1 cellular context compared by ENCODE assay signal in genomic region chr11:61816736-61817455, GRCh38.
TF ChIP-seq lines count a peak whose summit lies in the region.

TSS of gene FADS1 (minus strand) at chr11:61817003. CDS start at chr11:61816929, 74 bp downstream.

TF ChIP-seq in K562, 482 proteins besides CTCF, POLR2A, EP300 and RAD21 (continued from another document and continues in another):
- TF ChIP-seq RREB1 (CRISPR knock-in tag; IDR thresholded peaks at IDR 0.05) (peak; percentile 85; the same call in 1 of the 2 replicates), NKRF (IDR thresholded peaks at IDR 0.05; ENCODE audit: borderline replicate concordance) (no peak), CBX5 (IDR thresholded peaks at IDR 0.05; ENCODE audit: borderline replicate concordance, low read depth) (no peak), MBD2 (IDR thresholded peaks at IDR 0.05; ENCODE audit: borderline replicate concordance, low read depth) (peak; percentile 71), ARID1B (IDR thresholded peaks at IDR 0.05) (no peak; the same call in 1 of the 2 replicates), CCNT2 (IDR thresholded peaks at IDR 0.05; ENCODE audit: borderline replicate concordance, extremely low read depth, insufficient read length, low read depth, low read length) (peak; percentile 82), ZNF121 (CRISPR knock-in tag; conservative IDR thresholded peaks at IDR 0.05) (no peak; the same call in 1 of the 2 replicates), ZNF583 (CRISPR knock-in tag; IDR thresholded peaks at IDR 0.05) (peak; percentile 89), HDAC6 (IDR thresholded peaks at IDR 0.05; ENCODE audit: low read depth, low read length) (no peak), HMG20B (CRISPR knock-in tag; IDR thresholded peaks at IDR 0.05) (no peak), ETS1 (conservative IDR thresholded peaks at IDR 0.05; ENCODE audit: control insufficient read depth, low read depth, low read length) (peak; percentile 85; the same call in 1 of the 2 replicates), ZBTB1 (CRISPR knock-in tag; IDR thresholded peaks at IDR 0.05; ENCODE audit: borderline replicate concordance, low read depth) (peak; percentile 95), ZNF518B (CRISPR knock-in tag; IDR thresholded peaks at IDR 0.05) (no peak), BACH1 (tag; IDR thresholded peaks at IDR 0.05) (no peak), SREBF1 (IDR thresholded peaks at IDR 0.05; ENCODE audit: borderline replicate concordance, low read depth, low read length) (0 out of 2 replicates have a peak, but pooled peaks have one; percentile 56), E2F1 (CRISPR knock-in tag; IDR thresholded peaks at IDR 0.05) (peak; percentile 80; the same call in 1 of the 2 replicates), FOXM1 (IDR thresholded peaks at IDR 0.05; ENCODE audit: low read depth) (no peak), FOXM1 (CRISPR knock-in tag; IDR thresholded peaks at IDR 0.05; ENCODE audit: low read depth) (no peak), RBM17 (IDR thresholded peaks at IDR 0.05; ENCODE audit: borderline replicate concordance, low read depth, low read length) (no peak), PCBP1 (IDR thresholded peaks at IDR 0.05; ENCODE audit: low read depth, low read length, poor library complexity, severe bottlenecking) (peak; percentile 59), PRPF4 (IDR thresholded peaks at IDR 0.05; ENCODE audit: insufficient read depth, low read depth, low read length, poor library complexity, severe bottlenecking) (peak; percentile 54), MAX (CRISPR knock-in tag; IDR thresholded peaks at IDR 0.05) (peak; percentile 93), JUNB (CRISPR knock-in tag; conservative IDR thresholded peaks at IDR 0.05) (no peak), CREB3L1 (IDR thresholded peaks at IDR 0.05; ENCODE audit: borderline replicate concordance, low read depth) (peak; percentile 77; the same call in 1 of the 2 replicates), ZNF431 (CRISPR knock-in tag; IDR thresholded peaks at IDR 0.05) (peak; percentile 85), ZNF551 (CRISPR knock-in tag; IDR thresholded peaks at IDR 0.05) (no peak), NONO (IDR thresholded peaks at IDR 0.05; ENCODE audit: low read depth in 2 of 2, low read length in 1 of 2) (peak; percentile 80 to 89), ZNF174 (CRISPR knock-in tag; IDR thresholded peaks at IDR 0.05) (no peak), CHAMP1 (IDR thresholded peaks at IDR 0.05) (no peak), ZBTB9 (CRISPR knock-in tag; IDR thresholded peaks at IDR 0.05) (peak; percentile 88; the same call in 1 of the 2 replicates), RBM15 (IDR thresholded peaks at IDR 0.05; ENCODE audit: insufficient read depth, low read length) (no peak), ZNF224 (CRISPR knock-in tag; IDR thresholded peaks at IDR 0.05) (no peak), SRSF9 (IDR thresholded peaks at IDR 0.05; ENCODE audit: borderline replicate concordance, low read depth, low read length) (no peak), HNRNPL (IDR thresholded peaks at IDR 0.05; ENCODE audit: low read depth, low read length) (peak; percentile 100), L3MBTL2 (IDR thresholded peaks at IDR 0.05) (peak; percentile 98), DLX4 (CRISPR knock-in tag; IDR thresholded peaks at IDR 0.05) (no peak)
